Comparison of ENCODE assay signal across 1 cellular context in the genomic region with DNA sequence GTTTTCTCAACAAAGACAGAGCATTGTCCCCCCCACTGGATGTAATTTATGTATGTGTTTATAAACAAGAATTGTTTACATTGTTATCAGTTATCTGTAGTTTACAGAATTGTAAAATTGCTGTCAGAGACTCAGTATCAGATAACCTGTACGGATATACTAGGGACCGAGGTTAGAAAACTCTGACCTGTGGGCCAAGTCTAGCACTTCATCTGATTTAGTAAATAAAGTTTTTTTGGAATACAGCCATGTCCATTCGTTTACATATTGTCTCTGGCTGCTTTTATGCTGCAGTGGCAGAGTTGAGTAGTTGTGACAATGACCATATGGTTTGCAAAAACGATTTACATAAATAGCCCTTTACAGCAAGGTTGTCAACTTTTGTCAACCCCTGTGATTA.
TF ChIP-seq lines count a peak whose summit lies in the region.

No MANE protein-coding gene starts in this region.

TF ChIP-seq in A549, 52 proteins besides CTCF, POLR2A, EP300 and RAD21 (continued from another document):
- TF ChIP-seq, protein P1, sequence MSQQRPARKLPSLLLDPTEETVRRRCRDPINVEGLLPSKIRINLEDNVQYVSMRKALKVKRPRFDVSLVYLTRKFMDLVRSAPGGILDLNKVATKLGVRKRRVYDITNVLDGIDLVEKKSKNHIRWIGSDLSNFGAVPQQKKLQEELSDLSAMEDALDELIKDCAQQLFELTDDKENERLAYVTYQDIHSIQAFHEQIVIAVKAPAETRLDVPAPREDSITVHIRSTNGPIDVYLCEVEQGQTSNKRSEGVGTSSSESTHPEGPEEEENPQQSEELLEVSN (IDR thresholded peaks at IDR 0.05; ENCODE audit: borderline replicate concordance, low read depth): no peak
- TF ChIP-seq ZFP36 (IDR thresholded peaks at IDR 0.05; ENCODE audit: borderline replicate concordance, partially characterized antibody) (no peak), NR3C1 (IDR thresholded peaks at IDR 0.05) (no peak), MYC (IDR thresholded peaks at IDR 0.05; ENCODE audit: borderline replicate concordance, low read length) (no peak), JUNB (IDR thresholded peaks at IDR 0.05) (no peak), HOXA7 (CRISPR knock-in tag; IDR thresholded peaks at IDR 0.05) (no peak), SMC3 (IDR thresholded peaks at IDR 0.05) (no peak), CBX2 (IDR thresholded peaks at IDR 0.05; ENCODE audit: borderline replicate concordance, low read depth) (no peak)
TF ChIP-seq in A549: peak in this region for 0.
